12 cellular contexts compared by ENCODE assay signal in genomic region chr6:4780360-4780812, GRCh38. TPM values are rescaled to one million over a fixed set of nuclear protein-coding genes. Genes with fewer than 3 reads are reported as not detected.
DNase-seq lines count a peak whose midpoint lies in the region; ATAC-seq and TF ChIP-seq lines count a peak whose summit lies in the region.
"Had no signal": no experiment of that assay in that cellular context is flagged by ENCODE, and none has a peak within 500 bp of the region (broad histone marks: within the 10 kb centered on the region; RNA-seq: fewer than 3 reads in every experiment).

No MANE protein-coding gene starts in this region.

- H3K27ac ChIP-seq in GM23338 (ENCODE audit: low read depth) (no peak overlapping the region), trophoblast cell (ENCODE audit: low read depth, low read length) (no peak overlapping the region)
- H3K27ac ChIP-seq: body of pancreas, suprapubic skin had no signal

- peaks cover 8% of the 10 kb centered on the region for H3K79me1 ChIP-seq in trophoblast cell (ENCODE audit: low read length)

- no peak overlapping the region for H3K18ac ChIP-seq in trophoblast cell (ENCODE audit: low read length)

- H3K9me3 Mint-ChIP-seq in GM23338, result peaks cover 16% of the 10 kb centered on the region; the same call in 2 of the 3 replicates
- H3K9me3 Mint-ChIP-seq in chondrocyte (ENCODE audit: low read depth), result peaks cover 19% of the 10 kb centered on the region

- H2BK5ac ChIP-seq in trophoblast cell (ENCODE audit: low read depth, low read length, poor library complexity), result no peak overlapping the region

- no peak overlapping the region for H4K91ac ChIP-seq in trophoblast cell (ENCODE audit: low read depth, low read length)

- TF ChIP-seq CTCF in GM23338 (conservative IDR thresholded peaks at IDR 0.05; ENCODE audit: low read depth in 2 of 2), result no peak
- no peak for TF ChIP-seq CTCF in chondrocyte (IDR thresholded peaks at IDR 0.05)

- H4K8ac ChIP-seq in trophoblast cell (ENCODE audit: low read depth, low read length), result no peak overlapping the region

- DNase-seq in GM23338 (ENCODE audit: low spot score) (peak; percentile 21), MV-4-11 (lab: John Stamatoyannopoulos, UW) (peak; percentile 26), chondrocyte (ENCODE audit: low spot score) (no peak), trophoblast cell (peak; percentile 54), ecto neural progenitor cell (ENCODE audit: low spot score) (no peak), left ventricle myocardium superior (no peak)
- DNase-seq: activated T-cell treated with anti-CD3 and anti-CD28 coated beads for 4 hours, Karpas-422 had no signal

- H3K36me3 Mint-ChIP-seq in GM23338 (ENCODE audit: low read depth) (peaks cover 28% of the 10 kb centered on the region), chondrocyte (ENCODE audit: low read depth) (peaks cover 8% of the 10 kb centered on the region)

- intact Hi-C loops in left ventricle myocardium superior (cut with micrococcal nuclease), result no loop called here

- no peak overlapping the region for H3K23ac ChIP-seq in trophoblast cell (ENCODE audit: low read length)

- H3K9me2 ChIP-seq in GM23338 (ENCODE audit: insufficient read depth), result no peaks in the 10 kb centered on the region

- H3K36me3 ChIP-seq in GM23338 (ENCODE audit: insufficient read depth) (no peaks in the 10 kb centered on the region), trophoblast cell (ENCODE audit: control insufficient read depth in 1 of 2, insufficient read depth in 2 of 2, low read length in 2 of 2) (peaks cover 0 to 2% of the 10 kb centered on the region in 2 experiments)
- H3K36me3 ChIP-seq: suprapubic skin had no signal

- H4K12ac ChIP-seq in trophoblast cell (ENCODE audit: low read depth, low read length), result no peak overlapping the region

- H3K4me2 ChIP-seq in GM23338 (no peak overlapping the region), trophoblast cell (ENCODE audit: low read length) (no peak overlapping the region)

- H3K4me1 ChIP-seq in GM23338 (ENCODE audit: insufficient read depth) (peaks cover 56% of the 10 kb centered on the region), trophoblast cell (ENCODE audit: control insufficient read depth in 1 of 2, insufficient read depth in 2 of 2, low read length in 2 of 2) (peaks cover 4 to 7% of the 10 kb centered on the region in 2 experiments)

- H3K14ac ChIP-seq in trophoblast cell (ENCODE audit: low read length), result no peak overlapping the region

- H3K27me3 Mint-ChIP-seq in GM23338 (ENCODE audit: insufficient read depth, low read depth, poor library complexity) (peaks cover 28% of the 10 kb centered on the region), chondrocyte (ENCODE audit: low read depth) (no peaks in the 10 kb centered on the region)

- no peak for ATAC-seq in GM23338
- no peak for ATAC-seq in HG02981 (IDR thresholded peaks at IDR 0.05; ENCODE audit: unreplicated experiment)
- ATAC-seq in left ventricle myocardium superior, result no peak
- ATAC-seq: body of pancreas, Right ventricle myocardium inferior had no signal

- H3K4me1 Mint-ChIP-seq in GM23338 (peaks cover 71% of the 10 kb centered on the region), chondrocyte (ENCODE audit: low read depth) (peaks cover 47% of the 10 kb centered on the region)

- H3K79me2 ChIP-seq in GM23338 (replicated peaks; ENCODE audit: insufficient read depth) (peaks cover 83% of the 10 kb centered on the region), trophoblast cell (ENCODE audit: control insufficient read depth, insufficient read depth, low read length, poor library complexity) (peaks cover 18% of the 10 kb centered on the region)

- no peak overlapping the region for H2BK12ac ChIP-seq in trophoblast cell (ENCODE audit: low read length)

- peaks cover 81% of the 10 kb centered on the region for H4K20me1 ChIP-seq in GM23338 (replicated peaks; ENCODE audit: insufficient read depth)

- no peak overlapping the region for H2AK5ac ChIP-seq in trophoblast cell (ENCODE audit: low read length)

- H3K27ac Mint-ChIP-seq in GM23338 (no peak overlapping the region), chondrocyte (ENCODE audit: unreplicated experiment) (peak overlapping the region; percentile 38)

- H3K4ac ChIP-seq in trophoblast cell (ENCODE audit: low read depth, low read length), result no peak overlapping the region

- H2AFZ ChIP-seq in GM23338 (no peak overlapping the region), trophoblast cell (ENCODE audit: insufficient read depth, low read length, poor library complexity) (no peak overlapping the region)

- no CpG with 5 or more reads among the region's 11 CpGs for WGBS in trophoblast cell (ENCODE audit: extremely low coverage, insufficient coverage, insufficient read length)

- no peak overlapping the region for H2BK120ac ChIP-seq in trophoblast cell (ENCODE audit: insufficient read depth, low read length, poor library complexity)

- no peaks in the 10 kb centered on the region for H3K9me3 ChIP-seq in trophoblast cell (ENCODE audit: insufficient read depth, low read depth, low read length)
- H3K9me3 ChIP-seq: body of pancreas had no signal

- H3K27me3 ChIP-seq in GM23338 (ENCODE audit: insufficient read depth) (peaks cover 75% of the 10 kb centered on the region), trophoblast cell (ENCODE audit: insufficient read depth, low read length) (no peaks in the 10 kb centered on the region)
- H3K27me3 ChIP-seq: body of pancreas, suprapubic skin had no signal

- no peaks in the 10 kb centered on the region for H3F3A ChIP-seq in GM23338 (replicated peaks; ENCODE audit: low read depth)

- H3K4me3 Mint-ChIP-seq in GM23338 (peak overlapping the region; percentile 37; the same call in 1 of the 3 replicates), chondrocyte (ENCODE audit: unreplicated experiment) (no peak overlapping the region)

- no peak overlapping the region for H3K4me3 ChIP-seq in GM23338
- H3K4me3 ChIP-seq in trophoblast cell (ENCODE audit: low read depth, low read length), result no peak overlapping the region
- H3K4me3 ChIP-seq: body of pancreas, suprapubic skin had no signal

- no peak overlapping the region for H3K9ac ChIP-seq in trophoblast cell (ENCODE audit: low read length)

TF ChIP-seq in GM23338, 12 proteins besides CTCF, POLR2A, EP300 and RAD21:
- TF ChIP-seq, protein P1, sequence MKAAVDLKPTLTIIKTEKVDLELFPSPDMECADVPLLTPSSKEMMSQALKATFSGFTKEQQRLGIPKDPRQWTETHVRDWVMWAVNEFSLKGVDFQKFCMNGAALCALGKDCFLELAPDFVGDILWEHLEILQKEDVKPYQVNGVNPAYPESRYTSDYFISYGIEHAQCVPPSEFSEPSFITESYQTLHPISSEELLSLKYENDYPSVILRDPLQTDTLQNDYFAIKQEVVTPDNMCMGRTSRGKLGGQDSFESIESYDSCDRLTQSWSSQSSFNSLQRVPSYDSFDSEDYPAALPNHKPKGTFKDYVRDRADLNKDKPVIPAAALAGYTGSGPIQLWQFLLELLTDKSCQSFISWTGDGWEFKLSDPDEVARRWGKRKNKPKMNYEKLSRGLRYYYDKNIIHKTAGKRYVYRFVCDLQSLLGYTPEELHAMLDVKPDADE (IDR thresholded peaks at IDR 0.05), result no peak
- TF ChIP-seq NANOG (IDR thresholded peaks at IDR 0.05; ENCODE audit: borderline replicate concordance), result no peak

RNA-seq across cellular contexts. Expression of gene CDYL, which starts 4.2 kb away (rescaled TPM):
- total RNA-seq in GM23338 (2014; rRNA removed; shearing (Covaris generic)), result 123 and 128 TPM in 2 replicates
- polyA plus RNA-seq in GM23338 (2016; fragmentation: Nextera tagmentation; extraction: Ambion mirVana), result 61.6 and 67.2 TPM in 2 replicates
- total RNA-seq in chondrocyte (40.7 to 63.7 TPM (median 60.9 TPM) in 3 replicates), left ventricle myocardium superior (31.8 TPM)
- 136 and 138 TPM in 2 replicates for polyA plus RNA-seq in trophoblast cell (2013)

Comparison
In these comparisons a context has a peak if more than half of its experiments do, and no peak if none do; other contexts are left out.
1. DNase-seq: peak in GM23338 (single experiment), MV-4-11 (single experiment) and trophoblast cell (2 of 2); none in chondrocyte (single experiment), ecto neural progenitor cell (single experiment) and left ventricle myocardium superior (single experiment).